Comparison of ENCODE assay signal across 1 cellular context in genomic region chr5:75331095-75332090, GRCh38.
TF ChIP-seq lines count a peak whose summit lies in the region.

No MANE protein-coding gene starts in this region.

TF ChIP-seq in GM23338, 12 proteins besides CTCF, POLR2A, EP300 and RAD21 (continued from another document):
- TF ChIP-seq ZNF462 (CRISPR knock-in tag; IDR thresholded peaks at IDR 0.05): no peak
- no peak for TF ChIP-seq CREB1 (CRISPR knock-in tag; IDR thresholded peaks at IDR 0.05; ENCODE audit: low read depth)
TF ChIP-seq in GM23338: peak in this region for 0.
